In the genomic region with DNA sequence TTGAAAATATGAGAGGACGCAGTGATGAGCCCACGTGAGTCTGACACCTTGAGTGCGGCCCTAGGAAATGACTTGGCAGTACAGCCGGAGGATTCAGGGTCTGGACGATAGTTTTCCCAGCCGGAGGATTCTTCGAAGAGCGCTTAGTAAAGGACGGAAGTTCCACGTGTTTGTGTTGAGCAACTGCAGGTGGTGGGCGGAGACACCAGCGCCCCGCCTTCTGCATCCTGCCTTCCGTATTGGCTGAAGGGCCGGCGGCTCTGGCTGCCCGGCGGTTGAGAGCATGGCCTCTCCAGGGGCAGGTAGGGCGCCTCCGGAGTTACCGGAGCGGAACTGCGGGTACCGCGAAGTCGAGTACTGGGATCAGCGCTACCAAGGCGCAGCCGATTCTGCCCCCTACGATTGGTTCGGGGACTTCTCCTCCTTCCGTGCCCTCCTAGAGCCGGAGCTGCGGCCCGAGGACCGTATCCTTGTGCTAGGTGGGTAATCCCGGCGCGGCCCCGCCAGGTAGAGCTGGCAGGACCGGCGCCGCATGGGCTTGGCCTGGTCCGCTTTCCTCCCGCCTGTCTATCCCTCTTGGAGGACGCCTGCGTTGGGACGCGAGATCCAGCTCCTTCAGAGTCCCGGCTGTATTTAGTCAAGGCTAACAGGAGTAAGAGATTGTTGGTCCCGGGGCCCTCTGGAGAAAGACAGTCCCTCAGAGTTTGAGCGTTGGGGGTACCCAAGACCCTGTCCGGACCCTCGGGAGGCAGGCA, we compare ENCODE assay signal across 8 cellular contexts. TPM values are rescaled to one million over a fixed set of nuclear protein-coding genes. Genes with fewer than 3 reads are reported as not detected.
DNase-seq lines count a peak whose midpoint lies in the region; ATAC-seq and TF ChIP-seq lines count a peak whose summit lies in the region.

Gene EEF1AKMT4, plus strand, starts transcription at position 261 of the 755 bp plus-strand sequence. Its CDS starts 23 bp downstream, at position 284.

- H3K27me3 Mint-ChIP-seq in naive thymus-derived CD8-positive, alpha-beta T cell, result no peaks in the 10 kb centered on the region

- H3K9me3 Mint-ChIP-seq in naive thymus-derived CD8-positive, alpha-beta T cell, result no peaks in the 10 kb centered on the region

- POLR2A ChIA-PET in naive thymus-derived CD8-positive, alpha-beta T cell (lab: Charles Lee), result interaction anchor here (0.9 to 1.2 kb wide), 2 partner anchors 20 to 114 kb away, joined by 3 to 17 read pairs; partner anchors contain the start of genes EIF2B5 and VWA5B2

- H3K4me3 Mint-ChIP-seq in naive thymus-derived CD8-positive, alpha-beta T cell, result peak within 1 kb of the TSS; percentile 94 to 100 (median 96)

- H3K27ac ChIP-seq in GM23248, result peak within 1 kb of the TSS; percentile 89

- DNase-seq in EH (ENCODE audit: low read depth), result peak; percentile 98
- peak; percentile 99 for DNase-seq in GM23248
- DNase-seq in Kasumi-1 (lab: John Stamatoyannopoulos, UW), result peak; percentile 98 to 99
- peak; percentile 99 for DNase-seq in RKO (ENCODE audit: low spot score)
- peak; percentile 88 to 95 for DNase-seq in activated T-helper 1 cell treated with anti-CD3 and anti-CD28 coated beads, Interleukin-2, amount 50 U/mL, for 16 hours (ENCODE audit: low read depth in 1 of 2, low spot score in 1 of 2)
- peak; percentile 98 for DNase-seq in fibroblast of mammary gland (ENCODE audit: low read depth)
- DNase-seq in naive thymus-derived CD8-positive, alpha-beta T cell, result peak; percentile 87 to 97 (median 94)
- peak; percentile 88 to 95 (median 92) for DNase-seq in stimulated activated naive CD4-positive, alpha-beta T cell (lab: John Stamatoyannopoulos, UW)

- no peaks in the 10 kb centered on the region for H3K9me2 ChIP-seq in GM23248 (ENCODE audit: insufficient read depth)

- peak within 1 kb of the TSS; percentile 94 for H3K9ac ChIP-seq in GM23248

- H3F3A ChIP-seq in GM23248 (ENCODE audit: insufficient read depth), result peaks cover 8% of the 10 kb centered on the region

- no peaks in the 10 kb centered on the region for H3K4me1 ChIP-seq in GM23248 (ENCODE audit: insufficient read depth)

- peak within 1 kb of the TSS; percentile 100 for H3K4me2 ChIP-seq in GM23248 (ENCODE audit: unreplicated experiment)

- TF ChIP-seq CTCF in fibroblast of mammary gland (conservative IDR thresholded peaks at IDR 0.05; ENCODE audit: control insufficient read depth, insufficient read depth, low read depth, low read length), result peak; percentile 25

- no peaks in the 10 kb centered on the region for H3K9me3 ChIP-seq in GM23248 (ENCODE audit: low read depth)

- ATAC-seq in naive thymus-derived CD8-positive, alpha-beta T cell, result peak; percentile 87 to 90

- no peaks in the 10 kb centered on the region for H4K20me1 ChIP-seq in GM23248 (ENCODE audit: insufficient read depth)

- in situ Hi-C loops in GM23248 (cut with MboI), result loop anchor here (10.0 kb wide), 1 partner anchor 355 kb away; no protein-coding TSS in a partner anchor

- WGBS in GM23248 (ENCODE audit: low coverage in 1 of 2, low lambda C conversion rate in 2 of 2, missing lambda C conversion rate in 2 of 2), 2 experiments, result 1% methylated on average over 49 to 54 of the region's 54 CpGs

- H3K27ac Mint-ChIP-seq in naive thymus-derived CD8-positive, alpha-beta T cell, result peak within 1 kb of the TSS; percentile 93 to 98 (median 96)

- H3K36me3 ChIP-seq in GM23248 (ENCODE audit: low read depth), result no peaks in the 10 kb centered on the region

- peaks cover 15 to 28% (median 21%) of the 10 kb centered on the region in 4 donors for H3K4me1 Mint-ChIP-seq in naive thymus-derived CD8-positive, alpha-beta T cell

- peak within 1 kb of the TSS; percentile 97 for H3K4me3 ChIP-seq in GM23248
- H3K4me3 ChIP-seq in fibroblast of mammary gland (ENCODE audit: control insufficient read depth, low read depth, low read length), result peak within 1 kb of the TSS; percentile 99

- H3K36me3 Mint-ChIP-seq in naive thymus-derived CD8-positive, alpha-beta T cell, result peaks cover 0 to 15% (median 0%) of the 10 kb centered on the region in 3 donors

- no peaks in the 10 kb centered on the region for H3K27me3 ChIP-seq in GM23248 (replicated peaks; ENCODE audit: insufficient read depth)

- H2AFZ ChIP-seq in GM23248, result peak within 1 kb of the TSS; percentile 100

- peaks cover 35% of the 10 kb centered on the region for H3K79me2 ChIP-seq in GM23248 (ENCODE audit: insufficient read depth)

RNA-seq across cellular contexts. Expression of gene EEF1AKMT4, which starts in this region (rescaled TPM):
- total RNA-seq in GM23248 (2014; rRNA removed; shearing (Covaris generic)), result 4.0 and 7.2 TPM in 2 replicates
- 5.3 and 6.1 TPM in 2 replicates for polyA plus RNA-seq in GM23248 (2016; fragmentation: Nextera tagmentation; extraction: Ambion mirVana)
- 1 to 10 TPM; 1.4 to 1.8 TPM for total RNA-seq in naive thymus-derived CD8-positive, alpha-beta T cell
- 1 to 10 TPM; 3.4 to 4.0 (median 3.5) TPM for polyA plus RNA-seq in naive thymus-derived CD8-positive, alpha-beta T cell

Comparison
In these comparisons a context has a peak if more than half of its experiments do, and no peak if none do; other contexts are left out.
1. Peak in every context shown above with its lines: DNase-seq, ATAC-seq, H3K4me3 ChIP-seq and H3K27ac ChIP-seq.